In genomic region chr17:75012320-75013076, GRCh38 we compare ENCODE assay signal across 8 cellular contexts. TPM values are rescaled to one million over a fixed set of nuclear protein-coding genes. Genes with fewer than 3 reads are reported as not detected.
A peak's percentile ranks its signal among the peaks of the same experiment; 100 is the strongest.
DNase-seq lines count a peak whose midpoint lies in the region; ATAC-seq, FAIRE-seq and TF ChIP-seq lines count a peak whose summit lies in the region.

TSS of gene MRPL58 (plus strand) at chr17:75012670. CDS start at chr17:75012687, 17 bp downstream.

- H3K27me3 Mint-ChIP-seq in activated CD4-positive, alpha-beta T cell treated with anti-CD3 and anti-CD28 coated beads, Interleukin-2, amount 10 ng/mL, durations not matched to agents 7 days and 5 days = no peaks in the 10 kb centered on the region
- peaks cover 2% of the 10 kb centered on the region for H3K27me3 Mint-ChIP-seq in dendritic cell treated with granulocyte-macrophage colony-stimulating factor and Interleukin-4, amounts not matched to agents 40 ng/mL and 50 ng/mL, for 4 days

- H3K27ac Mint-ChIP-seq in activated CD4-positive, alpha-beta T cell treated with anti-CD3 and anti-CD28 coated beads, Interleukin-2, amount 10 ng/mL, durations not matched to agents 7 days and 5 days = peak within 1 kb of the TSS; percentile 95
- H3K27ac Mint-ChIP-seq in dendritic cell treated with granulocyte-macrophage colony-stimulating factor and Interleukin-4, amounts not matched to agents 40 ng/mL and 50 ng/mL, for 4 days = peak within 1 kb of the TSS; percentile 95

- H3K4me1 ChIP-seq in BE2C (peaks cover 9% of the 10 kb centered on the region), HepG2 (ENCODE audit: insufficient read depth, low read length) (peaks cover 28% of the 10 kb centered on the region)

- peak within 1 kb of the TSS; percentile 90 for H3K9ac ChIP-seq in HepG2 (ENCODE audit: insufficient read depth, low read depth, low read length)

- 2% methylated on average over 24 of the region's 65 CpGs for WGBS in HepG2 (ENCODE audit: low lambda C conversion rate)

- peak; percentile 48 to 72; a peak in 3 of 4 replicates for TF ChIP-seq EP300 in HepG2 (IDR thresholded peaks at IDR 0.05; ENCODE audit: low read depth in 2 of 2, low read length in 2 of 2)
- TF ChIP-seq EP300 in HepG2 (CRISPR knock-in tag; IDR thresholded peaks at IDR 0.05; ENCODE audit: borderline replicate concordance) = peak; percentile 81

- peak within 1 kb of the TSS; percentile 88 for H3K4me3 ChIP-seq in BE2C (ENCODE audit: low read depth, low read length)
- H3K4me3 ChIP-seq in HepG2 (replicated peaks in 1 of 3; ENCODE audit: insufficient read depth in 1 of 3, low read depth in 2 of 3, low read length in 3 of 3) = peak within 1 kb of the TSS; percentile 71 to 96 (median 85)

- TF ChIP-seq RAD21 in HepG2 (CRISPR knock-in tag; IDR thresholded peaks at IDR 0.05) = peak; percentile 80

- peaks cover 14% of the 10 kb centered on the region for H3K79me2 ChIP-seq in HepG2 (ENCODE audit: insufficient read depth, low read length)

- peak; percentile 18 for FAIRE-seq in HepG2 (lab: Jason Lieb, UNC)

- H3K36me3 ChIP-seq in BE2C (no peaks in the 10 kb centered on the region), HepG2 (replicated peaks in 1 of 2; ENCODE audit: control insufficient read depth in 1 of 2, insufficient read depth in 2 of 2, low read length in 2 of 2) (peaks cover 5% of the 10 kb centered on the region in 2 experiments; a peak in 1 of 5 replicates)

- no peaks in the 10 kb centered on the region for H3K9me3 Mint-ChIP-seq in activated CD4-positive, alpha-beta T cell treated with anti-CD3 and anti-CD28 coated beads, Interleukin-2, amount 10 ng/mL, durations not matched to agents 7 days and 5 days
- no peaks in the 10 kb centered on the region for H3K9me3 Mint-ChIP-seq in dendritic cell treated with granulocyte-macrophage colony-stimulating factor and Interleukin-4, amounts not matched to agents 40 ng/mL and 50 ng/mL, for 4 days

- BruUV-seq in HepG2 (replicated peaks; lab: Mats Ljungman, UMichigan) = no TSS peak

- H3K9me3 ChIP-seq in BE2C (no peaks in the 10 kb centered on the region), HepG2 (ENCODE audit: low read length) (no peaks in the 10 kb centered on the region)

- H3K36me3 Mint-ChIP-seq in activated CD4-positive, alpha-beta T cell treated with anti-CD3 and anti-CD28 coated beads, Interleukin-2, amount 10 ng/mL, durations not matched to agents 7 days and 5 days (ENCODE audit: low read depth) = peaks cover 15% of the 10 kb centered on the region
- peaks cover 30% of the 10 kb centered on the region for H3K36me3 Mint-ChIP-seq in dendritic cell treated with granulocyte-macrophage colony-stimulating factor and Interleukin-4, amounts not matched to agents 40 ng/mL and 50 ng/mL, for 4 days (ENCODE audit: low read depth)

- peak; percentile 93 for DNase-seq in BE2C
- DNase-seq in NCI-H510A treated with DMSO at 0.1 percent for 48 hours (lab: John Stamatoyannopoulos, UW) = peak; percentile 84
- DNase-seq in activated CD4-positive, alpha-beta T cell treated with anti-CD3 and anti-CD28 coated beads, Interleukin-2, amount 10 ng/mL, durations not matched to agents 7 days and 5 days = peak; percentile 83
- DNase-seq in HepG2 (ENCODE audit: low spot score) = peak; percentile 88
- DNase-seq in stimulated activated CD4-positive, alpha-beta T cell treated with anti-CD3 and anti-CD28 coated beads, Interleukin-2, amount 100 ng/mL, for 48 hours = peak; percentile 77 to 81

- in situ Hi-C loops in HepG2 (cut with HindIII; ENCODE audit: extremely low pct_ligation_motif_present, low pct_unique_long_range_greater_than_20kb) = no loop called here

- no peaks in the 10 kb centered on the region for H3K27me3 ChIP-seq in BE2C
- no peaks in the 10 kb centered on the region; a peak in 2 of 5 replicates for H3K27me3 ChIP-seq in HepG2 (ENCODE audit: control insufficient read depth in 1 of 2, insufficient read depth in 2 of 2, low read length in 2 of 2)

- peak within 1 kb of the TSS; percentile 94 for H3K4me2 ChIP-seq in HepG2 (ENCODE audit: low read depth, low read length)

- intact Hi-C loops in dendritic cell treated with granulocyte-macrophage colony-stimulating factor and Interleukin-4, amounts not matched to agents 40 ng/mL and 50 ng/mL, for 4 days (cut with micrococcal nuclease) = no loop called here
- intact Hi-C loops in HepG2 (cut with micrococcal nuclease; ENCODE audit: unreplicated experiment) = loop anchor here (1.0 kb wide), 1 partner anchor 21 kb away; no protein-coding TSS in a partner anchor

- peak; percentile 44 for TF ChIP-seq CTCF in BE2C (IDR thresholded peaks at IDR 0.05; ENCODE audit: low read depth, low read length)
- TF ChIP-seq CTCF in HepG2 (CRISPR knock-in tag; IDR thresholded peaks at IDR 0.05) = peak; percentile 74

- ATAC-seq in GM19043 (IDR thresholded peaks at IDR 0.05; ENCODE audit: low read depth, unreplicated experiment) (peak; percentile 92), HG03354 (IDR thresholded peaks at IDR 0.05; ENCODE audit: poor library complexity, severe bottlenecking, unreplicated experiment) (peak; percentile 92), HepG2 (peak; percentile 91)

- peaks cover 32% of the 10 kb centered on the region for H3K4me1 Mint-ChIP-seq in activated CD4-positive, alpha-beta T cell treated with anti-CD3 and anti-CD28 coated beads, Interleukin-2, amount 10 ng/mL, durations not matched to agents 7 days and 5 days
- H3K4me1 Mint-ChIP-seq in dendritic cell treated with granulocyte-macrophage colony-stimulating factor and Interleukin-4, amounts not matched to agents 40 ng/mL and 50 ng/mL, for 4 days (ENCODE audit: low read depth) = peaks cover 27% of the 10 kb centered on the region

- CTCF ChIA-PET in activated CD4-positive, alpha-beta T cell treated with anti-CD3 and anti-CD28 coated beads, Interleukin-2, amount 10 ng/mL, durations not matched to agents 7 days and 5 days (lab: Charles Lee) = interaction anchor here (0.5 to 3.5 kb wide), 30 partner anchors 7 to 285 kb away, joined by 3 to 27 read pairs (median 4); partner anchors contain the start of genes CDR2L, MIF4GD, OTOP2 and USH1G
- CTCF ChIA-PET in HepG2 (lab: Yijun Ruan, JAX; ENCODE audit: low intra/inter-chr PET ratio, low total read pairs) = interaction anchor here (0.8 to 2.0 kb wide), 3 partner anchors 51 to 54 kb away, joined by 3 to 8 read pairs (median 5); no protein-coding TSS in a partner anchor

- POLR2A ChIA-PET in activated CD4-positive, alpha-beta T cell treated with anti-CD3 and anti-CD28 coated beads, Interleukin-2, amount 10 ng/mL, durations not matched to agents 7 days and 5 days (lab: Charles Lee) = interaction anchor here (0.6 to 1.2 kb wide), 5 partner anchors 25 to 189 kb away, joined by 3 to 8 read pairs (median 5); partner anchors contain the start of genes CDR2L and FDXR
- POLR2A ChIA-PET in HepG2 (lab: Yijun Ruan, JAX) = interaction anchor here (0.6 to 4.3 kb wide), 50 partner anchors 10 to 767 kb away, joined by 3 to 94 read pairs (median 6); partner anchors contain the start of genes ARMC7, ATP5PD, CDR2L and FDXR

- peak within 1 kb of the TSS; percentile 85 for H3K27ac ChIP-seq in HepG2 (ENCODE audit: extremely low read length, insufficient read depth, low read length)

- peak within 1 kb of the TSS; percentile 97 for H3K4me3 Mint-ChIP-seq in activated CD4-positive, alpha-beta T cell treated with anti-CD3 and anti-CD28 coated beads, Interleukin-2, amount 10 ng/mL, durations not matched to agents 7 days and 5 days
- peak within 1 kb of the TSS; percentile 93 for H3K4me3 Mint-ChIP-seq in dendritic cell treated with granulocyte-macrophage colony-stimulating factor and Interleukin-4, amounts not matched to agents 40 ng/mL and 50 ng/mL, for 4 days

- TF ChIP-seq POLR2A in HepG2 (IDR thresholded peaks at IDR 0.05; ENCODE audit: insufficient read depth in 1 of 2, low read depth in 2 of 2, low read length in 2 of 2) = peak; percentile 81 to 89; a peak in 3 of 4 replicates

- H4K20me1 ChIP-seq in HepG2 (ENCODE audit: insufficient read depth, low read length) = no peaks in the 10 kb centered on the region

- H2AFZ ChIP-seq in HepG2 (ENCODE audit: low read length) = peak within 1 kb of the TSS; percentile 48

TF ChIP-seq in HepG2, 621 proteins besides CTCF, POLR2A, EP300 and RAD21 (continues in another document):
- TF ChIP-seq HNF4A (CRISPR knock-in tag; IDR thresholded peaks at IDR 0.05) (peak; percentile 63), FOSL2 (CRISPR knock-in tag; IDR thresholded peaks at IDR 0.05) (peak; percentile 65), MIER3 (CRISPR knock-in tag; IDR thresholded peaks at IDR 0.05; ENCODE audit: borderline replicate concordance) (peak; percentile 59; the same call in 1 of the 2 replicates), ZNF441 (CRISPR knock-in tag; IDR thresholded peaks at IDR 0.05; ENCODE audit: borderline replicate concordance) (peak; percentile 76; the same call in 1 of the 2 replicates)

RNA-seq across cellular contexts. Expression of gene MRPL58, which starts in this region (rescaled TPM):
- 138 TPM for polyA plus RNA-seq in BE2C (2012; ENCODE audit: insufficient read depth, insufficient read length, low read depth)
- total RNA-seq in activated CD4-positive, alpha-beta T cell treated with anti-CD3 and anti-CD28 coated beads, Interleukin-2, amount 10 ng/mL, durations not matched to agents 7 days and 5 days = 10 to 100 TPM; 41.2 to 46.2 TPM
- 68.9 and 101 TPM in 2 replicates for total RNA-seq in HepG2 (2016; rRNA removed; fragmentation: Illumina TruSeq; extraction: Trizol)
- total RNA-seq in HepG2 (2016; cell fraction: cytosol; rRNA removed; fragmentation: Illumina TruSeq; extraction: Trizol; ENCODE audit: low read depth) = 22.8 and 26.1 TPM in 2 replicates
- total RNA-seq in HepG2 (2016; cell fraction: insoluble cytoplasmic fraction; rRNA removed; fragmentation: Illumina TruSeq; extraction: Trizol) = 68.9 and 107 TPM in 2 replicates
- total RNA-seq in HepG2 (2016; cell fraction: membrane; rRNA removed; fragmentation: Illumina TruSeq; extraction: Trizol) = 25.3 and 26.8 TPM in 2 replicates
- 19.6 and 20.1 TPM in 2 replicates for total RNA-seq in HepG2 (2016; cell fraction: nucleus; rRNA removed; fragmentation: Illumina TruSeq; extraction: Trizol)
- 39.7 and 44.9 TPM in 2 replicates for polyA plus RNA-seq in HepG2 (2011; rRNA removed)
- 48.5 and 51.2 TPM in 2 replicates for polyA plus RNA-seq in HepG2 (2011; cell fraction: cytosol; rRNA removed)
- 12.5 and 12.9 TPM in 2 replicates for polyA plus RNA-seq in HepG2 (2011; cell fraction: nucleus; rRNA removed)
- polyA plus RNA-seq in HepG2 (2012) = 31.5 and 33.0 TPM in 2 replicates
- polyA plus RNA-seq in HepG2 (2016; cell fraction: cytosol; fragmentation: Illumina TruSeq; extraction: Trizol; ENCODE audit: low read depth) = 17.5 and 19.1 TPM in 2 replicates
- polyA plus RNA-seq in HepG2 (2016; cell fraction: insoluble cytoplasmic fraction; fragmentation: Illumina TruSeq; extraction: Trizol; ENCODE audit: low read depth) = 94.5 and 112 TPM in 2 replicates
- polyA plus RNA-seq in HepG2 (2016; cell fraction: membrane; fragmentation: Illumina TruSeq; extraction: Trizol; ENCODE audit: low read depth) = 18.1 and 20.4 TPM in 2 replicates
- 39.1 and 44.7 TPM in 2 replicates for polyA plus RNA-seq in HepG2 (2016; cell fraction: nucleus; fragmentation: Illumina TruSeq; extraction: Trizol; ENCODE audit: insufficient read depth, low read depth)
- 22.4 and 24.3 TPM in 2 replicates for polyA minus RNA-seq in HepG2 (2011; rRNA and poly(A)+ RNA removed; ENCODE audit: low replicate concordance)
- polyA minus RNA-seq in HepG2 (2011; cell fraction: cytosol; rRNA and poly(A)+ RNA removed) = 14.2 and 15.5 TPM in 2 replicates
- 6.1 and 8.4 TPM in 2 replicates for polyA minus RNA-seq in HepG2 (2011; cell fraction: nucleus; rRNA and poly(A)+ RNA removed)

Comparison
In these comparisons a context has a peak if more than half of its experiments do, and no peak if none do; other contexts are left out.
1. Peak in every context shown above with its lines: DNase-seq, ATAC-seq, H3K4me3 ChIP-seq and H3K27ac ChIP-seq.